Comparison of ENCODE assay signal across 2 cellular contexts in genomic region chr14:104996483-104996882, GRCh38.
TF ChIP-seq lines count a peak whose summit lies in the region.

No MANE protein-coding gene starts in this region.

TF ChIP-seq in HEK293, 187 proteins besides CTCF, POLR2A, EP300 and RAD21:
- TF ChIP-seq ZNF530 (tag by site-specific recombination; IDR thresholded peaks at IDR 0.05; ENCODE audit: low read depth) (peak; percentile 93), KLF1 (tag by site-specific recombination; IDR thresholded peaks at IDR 0.05) (no peak)

TF ChIP-seq in H1, 55 proteins besides CTCF, POLR2A, EP300 and RAD21:
- no peak for TF ChIP-seq TBP (IDR thresholded peaks at IDR 0.05; ENCODE audit: low read depth, low read length)
- no peak for TF ChIP-seq RFX5 (IDR thresholded peaks at IDR 0.05; ENCODE audit: borderline replicate concordance, low read depth, low read length)
- no peak for TF ChIP-seq KDM5A (IDR thresholded peaks at IDR 0.05; ENCODE audit: low read length)
- TF ChIP-seq, protein P1, sequence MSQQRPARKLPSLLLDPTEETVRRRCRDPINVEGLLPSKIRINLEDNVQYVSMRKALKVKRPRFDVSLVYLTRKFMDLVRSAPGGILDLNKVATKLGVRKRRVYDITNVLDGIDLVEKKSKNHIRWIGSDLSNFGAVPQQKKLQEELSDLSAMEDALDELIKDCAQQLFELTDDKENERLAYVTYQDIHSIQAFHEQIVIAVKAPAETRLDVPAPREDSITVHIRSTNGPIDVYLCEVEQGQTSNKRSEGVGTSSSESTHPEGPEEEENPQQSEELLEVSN (IDR thresholded peaks at IDR 0.05), result no peak
- TF ChIP-seq FOSL1 (IDR thresholded peaks at IDR 0.05; ENCODE audit: insufficient read depth, low read depth, low read length), result no peak
- no peak for TF ChIP-seq CHD2 (IDR thresholded peaks at IDR 0.05; ENCODE audit: low read length)
- TF ChIP-seq POU5F1 (IDR thresholded peaks at IDR 0.05; ENCODE audit: low read depth, low read length), result no peak
- no peak for TF ChIP-seq MAX (IDR thresholded peaks at IDR 0.05)
- TF ChIP-seq TEAD4 (IDR thresholded peaks at IDR 0.05; ENCODE audit: low read depth, low read length), result no peak
- no peak for TF ChIP-seq GTF2F1 (IDR thresholded peaks at IDR 0.05; ENCODE audit: borderline replicate concordance, low read depth, low read length)
- TF ChIP-seq EZH2 (IDR thresholded peaks at IDR 0.05; ENCODE audit: low read depth, low read length, severe bottlenecking), result no peak
- TF ChIP-seq NRF1 (IDR thresholded peaks at IDR 0.05; ENCODE audit: low read depth, low read length), result no peak
- no peak for TF ChIP-seq NANOG (IDR thresholded peaks at IDR 0.05; ENCODE audit: insufficient read depth, low read depth, low read length, poor library complexity, severe bottlenecking)
- no peak for TF ChIP-seq CTBP2 (IDR thresholded peaks at IDR 0.05; ENCODE audit: borderline replicate concordance, insufficient read depth, insufficient read length, low read length)
- TF ChIP-seq RXRA (IDR thresholded peaks at IDR 0.05; ENCODE audit: insufficient read depth, low read depth, low read length), result no peak
- no peak for TF ChIP-seq SUZ12 (IDR thresholded peaks at IDR 0.05; ENCODE audit: low read length)
- TF ChIP-seq CREB1 (IDR thresholded peaks at IDR 0.05), result no peak
- no peak for TF ChIP-seq SAP30 (IDR thresholded peaks at IDR 0.05; ENCODE audit: insufficient read depth, insufficient replicate concordance, low read length)
